In the genomic region with DNA sequence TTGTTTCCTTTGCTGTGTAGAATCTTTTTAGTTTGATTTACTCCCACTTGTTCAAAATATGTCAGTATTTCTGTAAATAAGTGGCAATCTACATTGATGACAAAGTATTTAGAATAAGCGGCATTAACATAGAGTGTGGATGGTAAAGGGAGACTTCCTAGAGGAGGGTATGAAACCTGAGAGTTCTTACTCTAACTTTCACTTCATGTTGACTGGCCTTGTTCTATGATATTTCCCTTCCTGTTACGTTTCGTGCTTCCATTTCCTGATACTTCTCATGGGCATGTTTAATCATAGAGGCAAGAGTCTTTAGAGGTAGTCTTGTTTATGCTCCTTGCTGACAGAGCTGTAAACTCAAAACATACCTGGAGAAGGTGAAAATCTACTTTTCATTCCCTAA, we compare ENCODE assay signal across 10 cellular contexts.
DNase-seq lines count a peak whose midpoint lies in the region; ATAC-seq and TF ChIP-seq lines count a peak whose summit lies in the region.
"Had no signal": no experiment of that assay in that cellular context is flagged by ENCODE, and none has a peak within 500 bp of the region (broad histone marks: within the 10 kb centered on the region; RNA-seq: fewer than 3 reads in every experiment).

No MANE protein-coding gene starts in this region.

- H3K27ac ChIP-seq in Karpas-422 (ENCODE audit: low read length) (no peak overlapping the region), sigmoid colon (no peak overlapping the region)

- no peaks in the 10 kb centered on the region for H3K9me2 ChIP-seq in Karpas-422 (replicated peaks; ENCODE audit: insufficient read depth, low read length)

- H3K4me3 ChIP-seq in GM06990 (replicated peaks; ENCODE audit: low read depth, low read length) (no peak overlapping the region), Karpas-422 (ENCODE audit: low read length) (no peak overlapping the region), sigmoid colon (no peak overlapping the region)

- H3K9ac ChIP-seq in Karpas-422 (ENCODE audit: low read length) = no peak overlapping the region

- no peaks in the 10 kb centered on the region for H3K36me3 ChIP-seq in GM06990 (ENCODE audit: control insufficient read depth, insufficient read depth, low read length)
- no peaks in the 10 kb centered on the region for H3K36me3 ChIP-seq in Karpas-422 (ENCODE audit: insufficient read depth, low read length)
- H3K36me3 ChIP-seq in sigmoid colon = no peaks in the 10 kb centered on the region

- 58 to 69% methylated on average over 3 of the region's 3 CpGs for WGBS in sigmoid colon, 2 donors

- intact Hi-C loops in sigmoid colon (cut with DNase I) = no loop called here

- H3K79me2 ChIP-seq in Karpas-422 (ENCODE audit: low read length) = no peaks in the 10 kb centered on the region

- no peaks in the 10 kb centered on the region for H3K4me1 Mint-ChIP-seq in activated naive CD4-positive, alpha-beta T cell treated with anti-CD3 and anti-CD28 coated beads, Interleukin-2, amount 10 ng/mL, durations not matched to agents 7 days and 5 days
- H3K4me1 Mint-ChIP-seq: brain had no signal

- no peaks in the 10 kb centered on the region for H3K36me3 Mint-ChIP-seq in activated naive CD4-positive, alpha-beta T cell treated with anti-CD3 and anti-CD28 coated beads, Interleukin-2, amount 10 ng/mL, durations not matched to agents 7 days and 5 days
- H3K36me3 Mint-ChIP-seq: brain had no signal

- TF ChIP-seq EP300 in sigmoid colon (IDR thresholded peaks at IDR 0.05) = no peak

- ATAC-seq in GM19438 (IDR thresholded peaks at IDR 0.05; ENCODE audit: low read depth, unreplicated experiment) (peak; percentile 96), HG02840 (IDR thresholded peaks at IDR 0.05; ENCODE audit: low FRiP score, unreplicated experiment) (peak; percentile 69), HG03460 (IDR thresholded peaks at IDR 0.05; ENCODE audit: unreplicated experiment) (peak; percentile 92)

- no peaks in the 10 kb centered on the region for H3K27me3 ChIP-seq in GM06990 (replicated peaks; ENCODE audit: control insufficient read depth, insufficient read depth, low read length)
- H3K27me3 ChIP-seq in Karpas-422 (ENCODE audit: low read length) = no peaks in the 10 kb centered on the region
- no peaks in the 10 kb centered on the region for H3K27me3 ChIP-seq in sigmoid colon

- no peak for TF ChIP-seq CTCF in GM06990 (IDR thresholded peaks at IDR 0.05; ENCODE audit: insufficient read depth, low read length, poor library complexity, severe bottlenecking)
- no peak for TF ChIP-seq CTCF in sigmoid colon (IDR thresholded peaks at IDR 0.05)

- H3K9me3 ChIP-seq in Karpas-422 (ENCODE audit: low read length) = peaks cover 4% of the 10 kb centered on the region
- no peaks in the 10 kb centered on the region for H3K9me3 ChIP-seq in sigmoid colon

- no peak overlapping the region for H3K4me2 ChIP-seq in Karpas-422 (ENCODE audit: low read depth, low read length, poor library complexity, severe bottlenecking)

- no peak for TF ChIP-seq POLR2A in sigmoid colon (IDR thresholded peaks at IDR 0.05)

- no peaks in the 10 kb centered on the region for H3K4me1 ChIP-seq in Karpas-422 (ENCODE audit: low read length)
- H3K4me1 ChIP-seq in sigmoid colon = no peaks in the 10 kb centered on the region

- no peak overlapping the region for H3K27ac Mint-ChIP-seq in activated naive CD4-positive, alpha-beta T cell treated with anti-CD3 and anti-CD28 coated beads, Interleukin-2, amount 10 ng/mL, durations not matched to agents 7 days and 5 days
- H3K27ac Mint-ChIP-seq: brain had no signal

- H2AFZ ChIP-seq in Karpas-422 (ENCODE audit: low read length) = no peak overlapping the region

- CTCF ChIA-PET in activated naive CD4-positive, alpha-beta T cell treated with anti-CD3 and anti-CD28 coated beads, Interleukin-2, amount 10 ng/mL, durations not matched to agents 7 days and 5 days (lab: Charles Lee) = no interaction called here

- no peaks in the 10 kb centered on the region for H4K20me1 ChIP-seq in Karpas-422 (ENCODE audit: insufficient read depth, low read depth, low read length)

- no peak overlapping the region for H3K4me3 Mint-ChIP-seq in activated naive CD4-positive, alpha-beta T cell treated with anti-CD3 and anti-CD28 coated beads, Interleukin-2, amount 10 ng/mL, durations not matched to agents 7 days and 5 days
- H3K4me3 Mint-ChIP-seq: brain had no signal

- DNase-seq in GM06990 (ENCODE audit: extremely low read depth, insufficient read length) (peak; percentile 13), Karpas-422 (no peak), sigmoid colon (no peak), NCI-H524 treated with DMSO at 0.1 percent for 48 hours (lab: John Stamatoyannopoulos, UW) (no peak)
- DNase-seq in activated naive CD4-positive, alpha-beta T cell treated with anti-CD3 and anti-CD28 coated beads, Interleukin-2, amount 10 ng/mL, durations not matched to agents 7 days and 5 days = no peak
- DNase-seq: NCI-H187 treated with DMSO at 0.1 percent for 48 hours had no signal

- H3K27me3 Mint-ChIP-seq in activated naive CD4-positive, alpha-beta T cell treated with anti-CD3 and anti-CD28 coated beads, Interleukin-2, amount 10 ng/mL, durations not matched to agents 7 days and 5 days = no peaks in the 10 kb centered on the region
- H3K27me3 Mint-ChIP-seq: brain had no signal

- H3K9me3 Mint-ChIP-seq in activated naive CD4-positive, alpha-beta T cell treated with anti-CD3 and anti-CD28 coated beads, Interleukin-2, amount 10 ng/mL, durations not matched to agents 7 days and 5 days = no peaks in the 10 kb centered on the region
